ENCODE assay signal across 8 cellular contexts in genomic region chr6:75601608-75602163, GRCh38. TPM values are rescaled to one million over a fixed set of nuclear protein-coding genes. Genes with fewer than 3 reads are reported as not detected.
DNase-seq lines count a peak whose midpoint lies in the region; ATAC-seq and TF ChIP-seq lines count a peak whose summit lies in the region.

TSS of gene SENP6 (plus strand) at chr6:75601880. CDS start at chr6:75602525, 645 bp downstream.

- DNase-seq in AG08396 (ENCODE audit: low spot score): peak; percentile 88
- peak; percentile 38 to 79 for DNase-seq in NCI-H446 (lab: John Stamatoyannopoulos, UW)
- DNase-seq in activated CD4-positive, alpha-beta T cell treated with anti-CD3 and anti-CD28 coated beads, Interleukin-2, amount 10 ng/mL, durations not matched to agents 24 days and 14 days: peak; percentile 91
- DNase-seq in colonic mucosa: peak; percentile 80
- peak; percentile 96 for DNase-seq in left kidney (ENCODE audit: low read depth, low spot score)
- DNase-seq in stimulated activated CD4-positive, alpha-beta T cell treated with anti-CD3 and anti-CD28 coated beads, Interleukin-1b, Interleukin-23, amount 100 ng/mL, for 48 hours: peak; percentile 74

- peak within 1 kb of the TSS; percentile 87 to 95 for H3K9ac ChIP-seq in colonic mucosa (ENCODE audit: low read depth in 2 of 2, low read length in 2 of 2)

- no peaks in the 10 kb centered on the region for H3K27me3 ChIP-seq in colonic mucosa

- no peaks in the 10 kb centered on the region for H3K9me3 ChIP-seq in colonic mucosa

- ATAC-seq in GM18867 (IDR thresholded peaks at IDR 0.05; ENCODE audit: unreplicated experiment) (peak; percentile 73), HG03095 (IDR thresholded peaks at IDR 0.05; ENCODE audit: unreplicated experiment) (peak; percentile 59)

- H3K4me3 ChIP-seq in colonic mucosa: peak within 1 kb of the TSS; percentile 76

- peaks cover 43% of the 10 kb centered on the region for H3K4me1 Mint-ChIP-seq in activated CD4-positive, alpha-beta T cell treated with anti-CD3 and anti-CD28 coated beads, Interleukin-2, amount 10 ng/mL, durations not matched to agents 24 days and 14 days

- H3K4me1 ChIP-seq in colonic mucosa: no peaks in the 10 kb centered on the region

- H3K27ac ChIP-seq in colonic mucosa: peak within 1 kb of the TSS; percentile 96

- peak within 1 kb of the TSS; percentile 99 for H3K27ac Mint-ChIP-seq in activated CD4-positive, alpha-beta T cell treated with anti-CD3 and anti-CD28 coated beads, Interleukin-2, amount 10 ng/mL, durations not matched to agents 24 days and 14 days

- no peaks in the 10 kb centered on the region for H3K36me3 ChIP-seq in colonic mucosa

- H3K27me3 Mint-ChIP-seq in activated CD4-positive, alpha-beta T cell treated with anti-CD3 and anti-CD28 coated beads, Interleukin-2, amount 10 ng/mL, durations not matched to agents 24 days and 14 days: no peaks in the 10 kb centered on the region

- peak within 1 kb of the TSS; percentile 99 for H3K4me3 Mint-ChIP-seq in activated CD4-positive, alpha-beta T cell treated with anti-CD3 and anti-CD28 coated beads, Interleukin-2, amount 10 ng/mL, durations not matched to agents 24 days and 14 days

- H3K36me3 Mint-ChIP-seq in activated CD4-positive, alpha-beta T cell treated with anti-CD3 and anti-CD28 coated beads, Interleukin-2, amount 10 ng/mL, durations not matched to agents 24 days and 14 days (ENCODE audit: low read depth): peaks cover 19% of the 10 kb centered on the region

- intact Hi-C loops in activated CD4-positive, alpha-beta T cell treated with anti-CD3 and anti-CD28 coated beads, Interleukin-2, amount 10 ng/mL, durations not matched to agents 24 days and 14 days (cut with micrococcal nuclease): loop anchor here (1.0 to 5.0 kb wide), 4 partner anchors 46 to 358 kb away; partner anchors contain the start of genes COX7A2 and TMEM30A
- intact Hi-C loops in colonic mucosa (cut with DNase I): no loop called here

- TF ChIP-seq CTCF in colonic mucosa (IDR thresholded peaks at IDR 0.05): no peak

- no peaks in the 10 kb centered on the region for H3K9me3 Mint-ChIP-seq in activated CD4-positive, alpha-beta T cell treated with anti-CD3 and anti-CD28 coated beads, Interleukin-2, amount 10 ng/mL, durations not matched to agents 24 days and 14 days

RNA-seq across cellular contexts. Expression of gene SENP6, which starts in this region (rescaled TPM):
- 76.7 and 79.4 TPM in 2 replicates for total RNA-seq in activated CD4-positive, alpha-beta T cell treated with anti-CD3 and anti-CD28 coated beads, Interleukin-2, amount 10 ng/mL, durations not matched to agents 24 days and 14 days
- total RNA-seq in colonic mucosa: 10 to 100 TPM; 51.9 to 70.0 TPM

Comparison
In these comparisons a context has a peak if more than half of its experiments do, and no peak if none do; other contexts are left out.
1. Peak in every context shown above with its lines: DNase-seq, ATAC-seq, H3K4me3 ChIP-seq and H3K27ac ChIP-seq.